In the genomic region with DNA sequence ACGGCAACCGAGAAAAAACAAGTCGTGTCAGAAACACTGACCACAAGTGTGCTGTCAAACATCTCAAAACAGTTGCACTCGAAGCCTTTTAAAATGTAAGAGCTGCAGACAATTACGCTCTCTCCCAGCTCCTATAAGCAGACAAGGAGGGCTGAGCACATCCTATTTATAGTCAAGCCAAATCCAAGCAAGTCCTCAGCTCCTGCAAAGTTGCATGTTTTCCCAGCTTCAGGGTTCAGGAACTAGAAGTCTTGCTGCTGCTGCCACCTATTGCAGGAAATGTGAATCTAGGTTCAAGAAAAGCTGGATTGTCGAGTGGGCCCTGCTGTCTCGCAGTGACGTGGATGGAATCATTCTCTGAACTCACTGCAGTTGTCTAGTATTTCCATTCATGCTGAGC, we compare ENCODE assay signal across 9 cellular contexts. TPM values are rescaled to one million over a fixed set of nuclear protein-coding genes. Genes with fewer than 3 reads are reported as not detected.
DNase-seq lines count a peak whose midpoint lies in the region; ATAC-seq, FAIRE-seq and TF ChIP-seq lines count a peak whose summit lies in the region.
"Had no signal": no experiment of that assay in that cellular context is flagged by ENCODE, and none has a peak within 500 bp of the region (broad histone marks: within the 10 kb centered on the region; RNA-seq: fewer than 3 reads in every experiment).

No MANE protein-coding gene starts in this region.

- H2AFZ ChIP-seq in astrocyte (ENCODE audit: low read depth, low read length), result no peak overlapping the region

- H4K20me1 ChIP-seq in astrocyte (ENCODE audit: insufficient read depth, low read length), result no peaks in the 10 kb centered on the region

- CTCF ChIA-PET in activated CD8-positive, alpha-beta T cell treated with anti-CD3 and anti-CD28 coated beads, Interleukin-2, amount 10 ng/mL, durations not matched to agents 7 days and 5 days (lab: Charles Lee), result no interaction called here

- no peak overlapping the region for H3K4me2 ChIP-seq in astrocyte (ENCODE audit: low read length)

- intact Hi-C loops in kidney (cut with DNase I), result no loop called here

- no peaks in the 10 kb centered on the region for H3K27me3 ChIP-seq in astrocyte (ENCODE audit: insufficient read depth, low read length)
- H3K27me3 ChIP-seq: MG63 had no signal

- H3K4me3 Mint-ChIP-seq in astrocyte (ENCODE audit: unreplicated experiment), result no peak overlapping the region
- H3K4me3 Mint-ChIP-seq in activated CD8-positive, alpha-beta T cell treated with anti-CD3 and anti-CD28 coated beads, Interleukin-2, amount 10 ng/mL, durations not matched to agents 7 days and 5 days, result no peak overlapping the region

- peaks cover 10% of the 10 kb centered on the region for H3K27me3 Mint-ChIP-seq in astrocyte (ENCODE audit: low read depth, unreplicated experiment)
- H3K27me3 Mint-ChIP-seq in activated CD8-positive, alpha-beta T cell treated with anti-CD3 and anti-CD28 coated beads, Interleukin-2, amount 10 ng/mL, durations not matched to agents 7 days and 5 days (ENCODE audit: low read depth), result peaks cover 10% of the 10 kb centered on the region

- H3K9me3 Mint-ChIP-seq in astrocyte (ENCODE audit: unreplicated experiment), result peaks cover 3% of the 10 kb centered on the region
- peaks cover 8% of the 10 kb centered on the region for H3K9me3 Mint-ChIP-seq in activated CD8-positive, alpha-beta T cell treated with anti-CD3 and anti-CD28 coated beads, Interleukin-2, amount 10 ng/mL, durations not matched to agents 7 days and 5 days (ENCODE audit: insufficient read depth)

- H3K9ac ChIP-seq in astrocyte (ENCODE audit: low read length), result no peak overlapping the region
- no peak overlapping the region for H3K9ac ChIP-seq in kidney (ENCODE audit: low read length in 2 of 2)

- peak; percentile 47 for TF ChIP-seq CTCF in HFF-Myc (IDR thresholded peaks at IDR 0.05; ENCODE audit: low read depth, low read length, missing control alignments)
- peak; percentile 44 for TF ChIP-seq CTCF in astrocyte (IDR thresholded peaks at IDR 0.05; ENCODE audit: insufficient read depth, low read depth, low read length)
- TF ChIP-seq CTCF in kidney (IDR thresholded peaks at IDR 0.05; ENCODE audit: borderline replicate concordance, extremely low read depth, insufficient read depth), result peak; percentile 12

- POLR2A ChIA-PET in activated CD8-positive, alpha-beta T cell treated with anti-CD3 and anti-CD28 coated beads, Interleukin-2, amount 10 ng/mL, durations not matched to agents 7 days and 5 days (lab: Charles Lee), result no interaction called here

- H3K4me1 ChIP-seq in astrocyte (ENCODE audit: insufficient read depth, low read length) (no peaks in the 10 kb centered on the region), kidney (ENCODE audit: control insufficient read depth in 1 of 2, insufficient read depth in 1 of 2, low read depth in 1 of 2, low read length in 2 of 2) (no peaks in the 10 kb centered on the region)

- ATAC-seq in activated CD8-positive, alpha-beta T cell treated with anti-CD3 and anti-CD28 coated beads, Interleukin-2, amount 10 ng/mL, durations not matched to agents 7 days and 5 days, result no peak

- DNase-seq in AG08395 (ENCODE audit: low spot score), result peak; percentile 61
- DNase-seq in HFF-Myc (ENCODE audit: extremely low read depth, low read depth), result no peak
- DNase-seq in astrocyte (ENCODE audit: low read depth), result peak; percentile 36
- no peak for DNase-seq in kidney
- no peak for DNase-seq in activated effector memory CD4-positive, alpha-beta T cell treated with Interleukin-2 at 50 U/mL for 16 hours
- DNase-seq in activated CD8-positive, alpha-beta memory T cell treated with anti-CD3 and anti-CD28 coated beads, Interleukin-2, amount 50 U/mL, for 48 hours, result no peak
- no peak for DNase-seq in activated CD8-positive, alpha-beta T cell treated with anti-CD3 and anti-CD28 coated beads, Interleukin-2, amount 10 ng/mL, durations not matched to agents 7 days and 5 days
- DNase-seq in NCI-H146 (lab: John Stamatoyannopoulos, UW), result no peak
- DNase-seq: MG63 had no signal

- H3K36me3 ChIP-seq in astrocyte (ENCODE audit: insufficient read depth, low read length), result no peaks in the 10 kb centered on the region
- no peaks in the 10 kb centered on the region for H3K36me3 ChIP-seq in kidney (ENCODE audit: control insufficient read depth in 1 of 2, insufficient read depth in 2 of 2, low read length in 2 of 2)
- H3K36me3 ChIP-seq: MG63 had no signal

- no peaks in the 10 kb centered on the region for H3K4me1 Mint-ChIP-seq in astrocyte (ENCODE audit: low read depth, unreplicated experiment)
- no peaks in the 10 kb centered on the region for H3K4me1 Mint-ChIP-seq in activated CD8-positive, alpha-beta T cell treated with anti-CD3 and anti-CD28 coated beads, Interleukin-2, amount 10 ng/mL, durations not matched to agents 7 days and 5 days (ENCODE audit: low read depth)

- no peak overlapping the region for H3K27ac Mint-ChIP-seq in astrocyte (ENCODE audit: unreplicated experiment)
- H3K27ac Mint-ChIP-seq in activated CD8-positive, alpha-beta T cell treated with anti-CD3 and anti-CD28 coated beads, Interleukin-2, amount 10 ng/mL, durations not matched to agents 7 days and 5 days, result no peak overlapping the region

- H3K36me3 Mint-ChIP-seq in astrocyte (ENCODE audit: low read depth, unreplicated experiment), result peaks cover 4% of the 10 kb centered on the region
- H3K36me3 Mint-ChIP-seq in activated CD8-positive, alpha-beta T cell treated with anti-CD3 and anti-CD28 coated beads, Interleukin-2, amount 10 ng/mL, durations not matched to agents 7 days and 5 days (ENCODE audit: low read depth), result no peaks in the 10 kb centered on the region

- peak; percentile 5 for FAIRE-seq in astrocyte (lab: Jason Lieb, UNC)
- no peak for FAIRE-seq in kidney (lab: Jason Lieb, UNC)

- H3K79me2 ChIP-seq in astrocyte (ENCODE audit: insufficient read depth, low read length), result no peaks in the 10 kb centered on the region

- H3K4me3 ChIP-seq in HFF-Myc (replicated peaks; ENCODE audit: low read depth, low read length) (no peak overlapping the region), astrocyte (ENCODE audit: insufficient read depth, low read depth, low read length) (no peak overlapping the region), kidney (ENCODE audit: low read length in 2 of 2) (no peak overlapping the region)
- H3K4me3 ChIP-seq: MG63 had no signal

- no peaks in the 10 kb centered on the region for H3K9me3 ChIP-seq in astrocyte (ENCODE audit: insufficient read depth, low read depth, low read length)
- H3K9me3 ChIP-seq in kidney (ENCODE audit: control insufficient read depth in 1 of 2, low read length in 2 of 2), result peaks cover 0 to 3% of the 10 kb centered on the region in 2 donors

- H3K27ac ChIP-seq in astrocyte (ENCODE audit: low read depth, low read length) (no peak overlapping the region), kidney (ENCODE audit: low read depth in 2 of 2, low read length in 2 of 2) (no peak overlapping the region)

RNA-seq across cellular contexts. Expression of a gene that starts 15.5 kb away (rescaled TPM):
- total RNA-seq in astrocyte (1.2 and 1.6 TPM in 2 replicates), kidney (11.8 TPM)
- polyA plus RNA-seq in kidney (ENCODE audit: insufficient read depth, low read depth, low replicate concordance), result 1.5 TPM
- total RNA-seq in activated CD8-positive, alpha-beta T cell treated with anti-CD3 and anti-CD28 coated beads, Interleukin-2, amount 10 ng/mL, durations not matched to agents 7 days and 5 days, result under 1 TPM; 0.26 to 0.39 TPM

Comparison
In these comparisons a context has a peak if more than half of its experiments do, and no peak if none do; other contexts are left out.
1. DNase-seq: peak in AG08395 (single experiment) and astrocyte (single experiment); none in HFF-Myc (single experiment), kidney (single experiment), activated effector memory CD4-positive, alpha-beta T cell treated with Interleukin-2 at 50 U/mL for 16 hours (single experiment), activated CD8-positive, alpha-beta memory T cell treated with anti-CD3 and anti-CD28 coated beads, Interleukin-2, amount 50 U/mL, for 48 hours (single experiment), activated CD8-positive, alpha-beta T cell treated with anti-CD3 and anti-CD28 coated beads, Interleukin-2, amount 10 ng/mL, durations not matched to agents 7 days and 5 days (single experiment) and NCI-H146 (single experiment).
2. Peak in every context shown above with its lines, with median percentiles within 50 percentile points of each other: CTCF ChIP-seq.